In genomic region chr9:94150890-94151660, GRCh38 we compare ENCODE assay signal across 24 cellular contexts.
DNase-seq lines count a peak whose midpoint lies in the region; ATAC-seq, FAIRE-seq and TF ChIP-seq lines count a peak whose summit lies in the region.
"Had no signal": no experiment of that assay in that cellular context is flagged by ENCODE, and none has a peak within 500 bp of the region (broad histone marks: within the 10 kb centered on the region; RNA-seq: fewer than 3 reads in every experiment).

No MANE protein-coding gene starts in this region.

- H3K4me2 ChIP-seq in SK-N-SH (no peak overlapping the region), H1 (ENCODE audit: insufficient read depth in 1 of 2, low read depth in 2 of 2, low read length in 2 of 2) (peak overlapping the region in 1 of 2 experiments; percentile 18; a peak in 2 of 4 replicates), mesenchymal stem cell (ENCODE audit: low read length, poor library complexity, severe bottlenecking) (no peak overlapping the region)

- H3K27ac ChIP-seq in SK-N-SH (ENCODE audit: low read depth in 2 of 2, low read length in 1 of 2) (peak overlapping the region in 1 of 2 experiments; percentile 11; a peak in 1 of 4 replicates), H1 (ENCODE audit: low read depth, low read length) (no peak overlapping the region), mesenchymal stem cell (ENCODE audit: low read length, poor library complexity, severe bottlenecking) (no peak overlapping the region)
- H3K27ac ChIP-seq: 22Rv1, brain microvascular endothelial cell, colonic mucosa had no signal

- CTCF ChIA-PET in SK-N-SH (lab: Yijun Ruan, JAX) = no interaction called here
- CTCF ChIA-PET in H1 (lab: Charles Lee; ENCODE audit: partially characterized antibody) = no interaction called here

- H2BK15ac ChIP-seq in H1 (ENCODE audit: low read length) (peak overlapping the region; percentile 93; the same call in 1 of the 2 replicates), mesenchymal stem cell (ENCODE audit: low read depth, poor library complexity, severe bottlenecking) (no peak overlapping the region)

- no peak overlapping the region for H3K14ac ChIP-seq in H1 (ENCODE audit: insufficient read length)
- peak overlapping the region in 1 of 2 experiments; percentile 44 for H3K14ac ChIP-seq in mesenchymal stem cell (ENCODE audit: low read length in 2 of 2)

- H2BK120ac ChIP-seq in H1 (replicated peaks; ENCODE audit: low read depth, low read length) (no peak overlapping the region), mesenchymal stem cell (ENCODE audit: low read depth, low read length) (no peak overlapping the region)

- POLR2A ChIA-PET in SK-N-SH (lab: Yijun Ruan, JAX) = no interaction called here
- POLR2A ChIA-PET in H1 (lab: Charles Lee; ENCODE audit: partially characterized antibody) = interaction anchor here (0.7 to 6.9 kb wide), 3 partner anchors 9 to 66 kb away, joined by 3 to 38 read pairs (median 3); no protein-coding TSS in a partner anchor

- H3K9me3 ChIP-seq in SK-N-SH (no peaks in the 10 kb centered on the region), H1 (ENCODE audit: insufficient read depth in 2 of 2, low read depth in 1 of 2, low read length in 1 of 2) (no peaks in the 10 kb centered on the region), mesenchymal stem cell (ENCODE audit: control insufficient read depth, low read length) (no peaks in the 10 kb centered on the region)
- H3K9me3 ChIP-seq: colonic mucosa, heart left ventricle, MG63, upper lobe of left lung had no signal

- H3K36me3 Mint-ChIP-seq in type B pancreatic cell = no peaks in the 10 kb centered on the region
- H3K36me3 Mint-ChIP-seq: IgD-negative memory B cell had no signal

- no peak overlapping the region for H3K4ac ChIP-seq in H1 (replicated peaks; ENCODE audit: insufficient read length, low read depth, low read length)
- no peak overlapping the region for H3K4ac ChIP-seq in mesenchymal stem cell (ENCODE audit: low read depth in 1 of 2, low read length in 2 of 2)

- no peak overlapping the region for H4K5ac ChIP-seq in H1 (ENCODE audit: insufficient read length, low read depth, low read length)

- ATAC-seq in SK-N-SH treated with all-trans-retinoic acid at 6 μM for 48 hours (peak; percentile 56), HG03108 (IDR thresholded peaks at IDR 0.05; ENCODE audit: unreplicated experiment) (no peak)
- ATAC-seq: Right ventricle myocardium inferior had no signal

- H3K27ac Mint-ChIP-seq in type B pancreatic cell = no peak overlapping the region
- H3K27ac Mint-ChIP-seq: activated T-helper 2 cell treated with anti-CD3 and anti-CD28 coated beads, Interferon-gamma antibody, Interleukin-2, Interleukin-4, amounts not matched to agents 10 μg/mL and 5 μg/mL and 100 μg/mL, durations not matched to agents 14 hours and 24 hours and 36 hours; IgD-negative memory B cell had no signal

- H4K20me1 ChIP-seq in SK-N-SH (ENCODE audit: insufficient read depth) (no peaks in the 10 kb centered on the region), H1 (replicated peaks in 1 of 2; ENCODE audit: control insufficient read depth in 1 of 2, insufficient read depth in 2 of 2, low read length in 2 of 2) (no peaks in the 10 kb centered on the region)

- DNase-seq in SK-N-SH (no peak), H1 (ENCODE audit: low read depth in 1 of 2, low spot score in 2 of 2) (no peak), mesenchymal stem cell (peak; percentile 26), type B pancreatic cell (ENCODE audit: extremely low spot score, unreplicated experiment) (no peak), NCI-H146 (lab: John Stamatoyannopoulos, UW) (no peak)
- no peak for DNase-seq in activated naive CD4-positive, alpha-beta T cell treated with Interleukin-2 at 50 U/mL for 16 hours
- DNase-seq: activated CD4-positive, alpha-beta T cell treated with anti-CD3 and anti-CD28 coated beads for 48 hours; brain microvascular endothelial cell; Calu3; colonic mucosa; heart left ventricle; MG63; NCI-H1436; NCI-H2171; NCI-H526 treated with DMSO at 0.1 percent for 48 hours; upper lobe of left lung had no signal

- H3K4me1 ChIP-seq in SK-N-SH (ENCODE audit: control insufficient read depth in 1 of 2, insufficient read depth in 2 of 2, low read depth in 1 of 2, low read length in 1 of 2) (peaks cover 0 to 6% of the 10 kb centered on the region in 2 experiments; a peak in 1 of 4 replicates), H1 (replicated peaks in 1 of 4; ENCODE audit: control insufficient read depth in 3 of 4, insufficient read depth in 4 of 4, low read length in 3 of 4) (peaks cover 10 to 17% (median 13%) of the 10 kb centered on the region in 4 experiments), mesenchymal stem cell (ENCODE audit: control insufficient read depth, insufficient read depth, low read depth, low read length) (peaks cover 6% of the 10 kb centered on the region)
- H3K4me1 ChIP-seq: colonic mucosa had no signal

- H3K9me3 Mint-ChIP-seq in type B pancreatic cell = no peaks in the 10 kb centered on the region

- 0 out of 2 replicates have a peak, but pooled peaks cover 2% of the 10 kb centered on the region for H3K23me2 ChIP-seq in H1 (ENCODE audit: low read depth, low read length)

- H3K36me3 ChIP-seq in SK-N-SH (replicated peaks in 1 of 2; ENCODE audit: control insufficient read depth in 1 of 2, insufficient read depth in 2 of 2, low read length in 1 of 2) = no peaks in the 10 kb centered on the region
- no peaks in the 10 kb centered on the region for H3K36me3 ChIP-seq in H1 (ENCODE audit: control insufficient read depth in 2 of 4, insufficient read depth in 4 of 4, low read length in 3 of 4)
- no peaks in the 10 kb centered on the region for H3K36me3 ChIP-seq in mesenchymal stem cell (ENCODE audit: control insufficient read depth in 1 of 2, insufficient read depth in 2 of 2, low read depth in 1 of 2, low read length in 2 of 2)
- H3K36me3 ChIP-seq: brain microvascular endothelial cell, colonic mucosa, heart left ventricle, MG63, upper lobe of left lung had no signal

- 73% methylated on average over 11 of the region's 11 CpGs for WGBS in SK-N-SH (ENCODE audit: low lambda C conversion rate)
- WGBS in H1 (ENCODE audit: extremely low coverage in 1 of 2, insufficient coverage in 1 of 2, insufficient read length in 1 of 2, insufficient replicate concordance in 2 of 2, low coverage in 1 of 2, low lambda C conversion rate in 2 of 2, missing lambda C conversion rate in 1 of 2), 2 experiments = 92% methylated on average over 11 of the region's 11 CpGs; no CpG with 5 or more reads in 1 of the 2 experiments
- 74% methylated on average over 8 of the region's 11 CpGs for WGBS in mesenchymal stem cell

- TF ChIP-seq EP300 in SK-N-SH (IDR thresholded peaks at IDR 0.05; ENCODE audit: borderline replicate concordance in 1 of 2, low read depth in 1 of 2, low read length in 1 of 2) (no peak), H1 (IDR thresholded peaks at IDR 0.05; ENCODE audit: borderline replicate concordance in 1 of 2, low read depth in 2 of 2, low read length in 2 of 2) (no peak)

- peak overlapping the region; percentile 12; the same call in 1 of the 2 replicates for H2BK5ac ChIP-seq in H1 (ENCODE audit: low read depth, low read length)
- H2BK5ac ChIP-seq in mesenchymal stem cell (ENCODE audit: low read depth, low read length, poor library complexity, severe bottlenecking) = no peak overlapping the region

- H3K18ac ChIP-seq in H1 (ENCODE audit: extremely low read depth, low read length) (no peak overlapping the region; the same call in 1 of the 2 replicates), mesenchymal stem cell (ENCODE audit: low read depth in 1 of 2, low read length in 2 of 2) (peak overlapping the region in 1 of 2 experiments; percentile 16)

- no peak overlapping the region for H2AFZ ChIP-seq in SK-N-SH (ENCODE audit: low read depth)
- H2AFZ ChIP-seq in H1 (ENCODE audit: low read length) = peak overlapping the region; percentile 81; the same call in 1 of the 2 replicates
- no peak overlapping the region for H2AFZ ChIP-seq in mesenchymal stem cell (ENCODE audit: low read depth, low read length)

- H4K8ac ChIP-seq in H1 (ENCODE audit: extremely low read depth, insufficient read depth, low read length) = no peak overlapping the region
- H4K8ac ChIP-seq in mesenchymal stem cell (ENCODE audit: low read length) = no peak overlapping the region

- H3K79me2 ChIP-seq in SK-N-SH (ENCODE audit: insufficient read depth) (no peaks in the 10 kb centered on the region), H1 (ENCODE audit: control insufficient read depth in 1 of 2, insufficient read depth in 2 of 2, low read length in 2 of 2) (no peaks in the 10 kb centered on the region)

- H3K4me3 ChIP-seq in SK-N-SH (ENCODE audit: low read depth in 2 of 2, low read length in 1 of 2) (no peak overlapping the region), H1 (ENCODE audit: extremely low read depth in 1 of 4, insufficient read depth in 2 of 4, low read depth in 3 of 4, low read length in 4 of 4) (no peak overlapping the region), mesenchymal stem cell (ENCODE audit: insufficient read depth in 1 of 2, low read depth in 1 of 2, low read length in 2 of 2) (peak overlapping the region in 1 of 2 experiments; percentile 14)
- H3K4me3 ChIP-seq: colonic mucosa, heart left ventricle, MG63, upper lobe of left lung had no signal

- H3K27me3 Mint-ChIP-seq in type B pancreatic cell = no peaks in the 10 kb centered on the region
- H3K27me3 Mint-ChIP-seq: IgD-negative memory B cell had no signal

- H3K4me3 Mint-ChIP-seq in type B pancreatic cell = peak overlapping the region; percentile 56
- H3K4me3 Mint-ChIP-seq: neural crest cell had no signal

- FAIRE-seq in H1 (lab: Jason Lieb, UNC) = no peak
- FAIRE-seq: islet of Langerhans had no signal

- no peak overlapping the region for H3K56ac ChIP-seq in H1 (replicated peaks; ENCODE audit: insufficient read length, low read depth, low read length)

- no peak for TF ChIP-seq CTCF in SK-N-SH (IDR thresholded peaks at IDR 0.05)
- TF ChIP-seq CTCF in H1 (IDR thresholded peaks at IDR 0.05; ENCODE audit: control extremely low read depth in 1 of 3, insufficient read depth in 1 of 3, low read depth in 1 of 3, low read length in 3 of 3) = no peak
- no peak for TF ChIP-seq CTCF in type B pancreatic cell (conservative IDR thresholded peaks at IDR 0.05)

- H4K91ac ChIP-seq in H1 (replicated peaks; ENCODE audit: insufficient read length, low read length) (peak overlapping the region; percentile 34), mesenchymal stem cell (ENCODE audit: low read length) (peak overlapping the region; percentile 48)

- H3K9ac ChIP-seq in SK-N-SH (no peak overlapping the region), H1 (replicated peaks in 1 of 4; ENCODE audit: extremely low read depth in 1 of 4, low read depth in 3 of 4, low read length in 3 of 4) (no peak overlapping the region), mesenchymal stem cell (ENCODE audit: low read length) (no peak overlapping the region)

- H2AK5ac ChIP-seq in H1 (ENCODE audit: low read depth, low read length) (0 out of 2 replicates have a peak overlapping the region, but pooled peaks have one; percentile 6), mesenchymal stem cell (ENCODE audit: low read length, severe bottlenecking) (no peak overlapping the region)

- H3K9me2 ChIP-seq in SK-N-SH = no peaks in the 10 kb centered on the region

- H3K79me1 ChIP-seq in H1 (ENCODE audit: low read depth, low read length) (no peaks in the 10 kb centered on the region), mesenchymal stem cell (replicated peaks; ENCODE audit: low read length, poor library complexity, severe bottlenecking) (no peaks in the 10 kb centered on the region)

- H3F3A ChIP-seq in SK-N-SH (replicated peaks; ENCODE audit: insufficient read depth) = no peaks in the 10 kb centered on the region

- H2BK12ac ChIP-seq in H1 (ENCODE audit: low read depth, low read length) (peak overlapping the region; percentile 27), mesenchymal stem cell (ENCODE audit: low read length in 2 of 2) (peak overlapping the region; percentile 18 to 57)

- no peak overlapping the region for H3K23ac ChIP-seq in H1 (ENCODE audit: insufficient read length)
- H3K23ac ChIP-seq in mesenchymal stem cell (ENCODE audit: low read length in 2 of 2) = no peak overlapping the region

- peak overlapping the region; percentile 95; the same call in 1 of the 2 replicates for H2BK20ac ChIP-seq in H1 (ENCODE audit: low read length)

- TF ChIP-seq RAD21 in SK-N-SH (IDR thresholded peaks at IDR 0.05; ENCODE audit: low read length) = no peak
- TF ChIP-seq RAD21 in H1 (IDR thresholded peaks at IDR 0.05 in 1 of 2, conservative IDR thresholded peaks at IDR 0.05 in 1 of 2; ENCODE audit: low read depth in 2 of 2, low read length in 2 of 2) = no peak

- peaks cover 17% of the 10 kb centered on the region for H3K4me1 Mint-ChIP-seq in type B pancreatic cell (ENCODE audit: unreplicated experiment)

- H3K27me3 ChIP-seq in SK-N-SH (ENCODE audit: insufficient read depth) (no peaks in the 10 kb centered on the region), H1 (replicated peaks in 1 of 4; ENCODE audit: control insufficient read depth in 3 of 4, extremely low read depth in 1 of 4, insufficient read depth in 3 of 4, low read length in 3 of 4) (no peaks in the 10 kb centered on the region; a peak in 1 of 7 replicates), mesenchymal stem cell (ENCODE audit: control insufficient read depth in 1 of 2, insufficient read depth in 1 of 2, low read length in 2 of 2) (no peaks in the 10 kb centered on the region)
- H3K27me3 ChIP-seq: brain microvascular endothelial cell, colonic mucosa, heart left ventricle, MG63, upper lobe of left lung had no signal

- TF ChIP-seq POLR2A in H1 (IDR thresholded peaks at IDR 0.05; ENCODE audit: control extremely low read depth in 1 of 2, low read depth in 2 of 2, low read length in 2 of 2) = no peak
